In genomic region chr7:27420702-27421101, GRCh38 we compare ENCODE assay signal across 17 cellular contexts.
A peak's percentile ranks its signal among the peaks of the same experiment; 100 is the strongest.
DNase-seq lines count a peak whose midpoint lies in the region; ATAC-seq and TF ChIP-seq lines count a peak whose summit lies in the region.
"Had no signal": no experiment of that assay in that cellular context is flagged by ENCODE, and none has a peak within 500 bp of the region (broad histone marks: within the 10 kb centered on the region; RNA-seq: fewer than 3 reads in every experiment).

No MANE protein-coding gene starts in this region.

- no peak overlapping the region for H3K9ac ChIP-seq in neuronal stem cell (ENCODE audit: low read depth, low read length, poor library complexity)

- no peak for TF ChIP-seq POLR2A in body of pancreas (IDR thresholded peaks at IDR 0.05)

- H2BK12ac ChIP-seq in neuronal stem cell (ENCODE audit: low read length): no peak overlapping the region

- H3K4me1 ChIP-seq in body of pancreas (peaks cover 10% of the 10 kb centered on the region), neuronal stem cell (ENCODE audit: control insufficient read depth in 2 of 2, insufficient read depth in 1 of 2, low read depth in 1 of 2, low read length in 2 of 2) (no peaks in the 10 kb centered on the region)
- H3K4me1 ChIP-seq: SJCRH30 had no signal

- H3K4ac ChIP-seq in neuronal stem cell (ENCODE audit: low read length): no peak overlapping the region

- peak overlapping the region in 3 of 4 donors; percentile 38 to 72 (median 49) for H3K27ac ChIP-seq in body of pancreas
- H3K27ac ChIP-seq in neuronal stem cell (replicated peaks; ENCODE audit: low read length): no peak overlapping the region
- H3K27ac ChIP-seq: SJCRH30 had no signal

- no peak overlapping the region for H2AK5ac ChIP-seq in neuronal stem cell (ENCODE audit: low read depth, low read length)

- H3K9me3 ChIP-seq in body of pancreas (no peaks in the 10 kb centered on the region), neuronal stem cell (replicated peaks in 1 of 2; ENCODE audit: control insufficient read depth in 2 of 2, insufficient read depth in 1 of 2, low read depth in 1 of 2, low read length in 2 of 2) (no peaks in the 10 kb centered on the region)
- H3K9me3 ChIP-seq: SJCRH30 had no signal

- WGBS in body of pancreas, 2 donors: 26 to 36% methylated on average over 2 of the region's 2 CpGs
- no CpG with 5 or more reads among the region's 2 CpGs for WGBS in neuronal stem cell (ENCODE audit: extremely low coverage in 2 of 2, insufficient read length in 2 of 2, insufficient replicate concordance in 1 of 2), 2 donors

- H3K27me3 ChIP-seq in body of pancreas: no peaks in the 10 kb centered on the region
- H3K27me3 ChIP-seq in neuronal stem cell (ENCODE audit: control insufficient read depth in 3 of 3, insufficient read depth in 3 of 3, low read depth in 1 of 3, low read length in 3 of 3): no peaks in the 10 kb centered on the region
- H3K27me3 ChIP-seq: SJCRH30 had no signal

- H2BK120ac ChIP-seq in neuronal stem cell (ENCODE audit: low read depth, low read length): no peak overlapping the region

- no peaks in the 10 kb centered on the region for H3K79me1 ChIP-seq in neuronal stem cell (ENCODE audit: low read depth, low read length)

- ATAC-seq in body of pancreas (no peak), GM18861 (IDR thresholded peaks at IDR 0.05; ENCODE audit: unreplicated experiment) (no peak), GM19324 (IDR thresholded peaks at IDR 0.05; ENCODE audit: low FRiP score, unreplicated experiment) (no peak)
- ATAC-seq: PC-3 had no signal

- H2BK5ac ChIP-seq in neuronal stem cell (ENCODE audit: low read length): no peak overlapping the region

- intact Hi-C loops in body of pancreas (cut with DNase I): no loop called here

- H3K18ac ChIP-seq in neuronal stem cell (ENCODE audit: low read length): no peak overlapping the region

- H3K4me2 ChIP-seq in neuronal stem cell (ENCODE audit: insufficient read depth, low read length, poor library complexity, severe bottlenecking): no peak overlapping the region

- no peak overlapping the region for H2BK15ac ChIP-seq in neuronal stem cell (ENCODE audit: low read length)

- H3K36me3 ChIP-seq in body of pancreas (replicated peaks in 1 of 2; ENCODE audit: insufficient read depth in 1 of 2, low read depth in 2 of 2): no peaks in the 10 kb centered on the region
- H3K36me3 ChIP-seq in neuronal stem cell (replicated peaks in 1 of 2; ENCODE audit: control insufficient read depth in 2 of 2, insufficient read depth in 2 of 2, low read length in 2 of 2): no peaks in the 10 kb centered on the region
- H3K36me3 ChIP-seq: SJCRH30 had no signal

- H3K14ac ChIP-seq in neuronal stem cell (ENCODE audit: low read length): no peak overlapping the region

- H4K8ac ChIP-seq in neuronal stem cell (ENCODE audit: low read depth, low read length): no peak overlapping the region

- no peak for TF ChIP-seq CTCF in body of pancreas (IDR thresholded peaks at IDR 0.05)

- DNase-seq in LoVo (ENCODE audit: low spot score) (peak; percentile 40), body of pancreas (peak in 2 of 4 donors; percentile 13 to 37), mucosa of gallbladder (ENCODE audit: low spot score) (peak; percentile 15), neuronal stem cell (ENCODE audit: low spot score) (no peak), NOMO-1 treated with dmso at 0.1 percent for 144 hours (lab: John Stamatoyannopoulos, UW; ENCODE audit: unreplicated experiment) (no peak)
- DNase-seq: ACHN, C1 segment of cervical spinal cord, DMS79, H9, NCI-H1105 treated with DMSO at 0.1 percent for 48 hours, NCI-H1694 treated with DMSO at 0.1 percent for 48 hours, NCI-H510A treated with DMSO at 0.1 percent for 48 hours, NCI-H774, PC-3, SJCRH30 had no signal

- no peak overlapping the region for H3K4me3 ChIP-seq in body of pancreas
- H3K4me3 ChIP-seq in neuronal stem cell (ENCODE audit: low read length in 2 of 2): no peak overlapping the region
- H3K4me3 ChIP-seq: SJCRH30 had no signal

- no peak overlapping the region for H2AFZ ChIP-seq in neuronal stem cell (ENCODE audit: low read length)

- H4K91ac ChIP-seq in neuronal stem cell (ENCODE audit: low read depth, low read length, poor library complexity): no peak overlapping the region

- no peak overlapping the region for H3K23ac ChIP-seq in neuronal stem cell (ENCODE audit: low read depth, low read length, poor library complexity)

Comparison
In these comparisons a context has a peak if more than half of its experiments do, and no peak if none do; other contexts are left out.
1. DNase-seq: peak in LoVo (single experiment) and mucosa of gallbladder (single experiment); none in neuronal stem cell (single experiment) and NOMO-1 treated with dmso at 0.1 percent for 144 hours (single experiment).